In the genomic region with DNA sequence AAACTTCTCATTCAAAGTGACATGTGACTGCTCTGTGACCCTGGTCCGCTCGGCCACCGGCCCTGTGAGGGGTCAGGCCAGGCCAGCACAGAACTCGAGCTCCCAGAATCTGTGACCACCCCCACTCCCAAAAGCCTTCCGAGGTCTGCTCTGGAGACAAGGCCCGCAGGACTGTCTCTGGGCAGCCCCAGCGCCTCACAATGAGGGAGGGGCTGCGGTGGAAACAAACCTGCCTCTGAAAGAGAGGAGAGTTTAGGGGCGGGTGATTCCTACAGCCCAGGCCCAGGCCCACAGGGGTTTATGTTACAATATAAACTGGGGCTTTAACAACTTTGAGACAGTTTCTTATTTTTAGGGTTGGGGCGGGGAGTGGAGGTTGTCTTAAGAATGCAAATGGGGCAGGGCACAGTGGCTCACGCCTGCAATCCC, we compare ENCODE assay signal across 1 cellular context.
TF ChIP-seq lines count a peak whose summit lies in the region.

No MANE protein-coding gene starts in this region.

TF ChIP-seq in K562, 482 proteins besides CTCF, POLR2A, EP300 and RAD21:
- TF ChIP-seq TBP (optimal IDR thresholded peaks at IDR 0.05; ENCODE audit: low read depth, low read length), result no peak
- no peak for TF ChIP-seq MEF2D (tag; conservative IDR thresholded peaks at IDR 0.05; ENCODE audit: low read depth)
- TF ChIP-seq ELF1 (tag; IDR thresholded peaks at IDR 0.05), result no peak
- TF ChIP-seq ZNF140 (CRISPR knock-in tag; IDR thresholded peaks at IDR 0.05), result no peak
- TF ChIP-seq SP1 (CRISPR knock-in tag; IDR thresholded peaks at IDR 0.05), result no peak
- TF ChIP-seq TSHZ1 (CRISPR knock-in tag; IDR thresholded peaks at IDR 0.05), result no peak
- TF ChIP-seq FOXJ3 (CRISPR knock-in tag; IDR thresholded peaks at IDR 0.05), result no peak
- no peak for TF ChIP-seq TGIF2 (CRISPR knock-in tag; IDR thresholded peaks at IDR 0.05)
